In genomic region chrX:39652336-39652735, GRCh38 we compare ENCODE assay signal across 8 cellular contexts.
DNase-seq lines count a peak whose midpoint lies in the region; ATAC-seq, FAIRE-seq and TF ChIP-seq lines count a peak whose summit lies in the region.

No MANE protein-coding gene starts in this region.

- peaks cover 0 to 8% (median 0%) of the 10 kb centered on the region in 4 donors for H3K4me1 ChIP-seq in tibial nerve
- H3K4me1 ChIP-seq in CD8-positive, alpha-beta memory T cell (ENCODE audit: insufficient read depth, low read length), result no peaks in the 10 kb centered on the region

- no peak for FAIRE-seq in GM12892 (lab: Jason Lieb, UNC)

- no peaks in the 10 kb centered on the region for H3K36me3 Mint-ChIP-seq in CD8-positive, alpha-beta memory T cell

- H3K36me3 ChIP-seq in tibial nerve, result no peaks in the 10 kb centered on the region
- H3K36me3 ChIP-seq in CD8-positive, alpha-beta memory T cell (ENCODE audit: insufficient read depth, low read length), result no peaks in the 10 kb centered on the region

- H3K27ac ChIP-seq in tibial nerve (no peak overlapping the region), coronary artery (no peak overlapping the region)
- H3K27ac ChIP-seq in CD8-positive, alpha-beta memory T cell (ENCODE audit: low read depth, low read length), result no peak overlapping the region

- H3K4me3 ChIP-seq in foreskin fibroblast (ENCODE audit: low read depth in 1 of 2, low read length in 2 of 2) (no peak overlapping the region), tibial nerve (no peak overlapping the region), coronary artery (no peak overlapping the region)
- no peak overlapping the region for H3K4me3 ChIP-seq in CD8-positive, alpha-beta memory T cell (ENCODE audit: low read length)

- ATAC-seq in SK-N-SH treated with all-trans-retinoic acid at 6 μM for 48 hours (peak; percentile 56; the same call in 2 of the 3 replicates), GM21528 (IDR thresholded peaks at IDR 0.05; ENCODE audit: low FRiP score, unreplicated experiment) (no peak)

- no peaks in the 10 kb centered on the region for H3K9me3 Mint-ChIP-seq in CD8-positive, alpha-beta memory T cell

- DNase-seq in AG08396 (ENCODE audit: low spot score), result peak; percentile 37
- peak; percentile 30 for DNase-seq in GM12892 (ENCODE audit: insufficient read length)
- peak in 1 of 2 donors; percentile 49 for DNase-seq in foreskin fibroblast
- peak in 1 of 2 donors; percentile 7 for DNase-seq in tibial nerve (ENCODE audit: low spot score in 2 of 2)
- no peak for DNase-seq in CD8-positive, alpha-beta memory T cell
- DNase-seq in coronary artery (ENCODE audit: low spot score), result no peak

- no peak overlapping the region for H3K4me3 Mint-ChIP-seq in CD8-positive, alpha-beta memory T cell

- no peaks in the 10 kb centered on the region for H3K9me3 ChIP-seq in tibial nerve
- no peaks in the 10 kb centered on the region for H3K9me3 ChIP-seq in CD8-positive, alpha-beta memory T cell (ENCODE audit: low read length)

- no peak for TF ChIP-seq EP300 in tibial nerve (IDR thresholded peaks at IDR 0.05)

- H3K27ac Mint-ChIP-seq in CD8-positive, alpha-beta memory T cell, result no peak overlapping the region

- POLR2A ChIA-PET in CD8-positive, alpha-beta memory T cell (lab: Charles Lee), result no interaction called here

- H3K4me1 Mint-ChIP-seq in CD8-positive, alpha-beta memory T cell, result peaks cover 0 to 2% (median 0%) of the 10 kb centered on the region in 3 donors

- peaks cover 0 to 9% of the 10 kb centered on the region in 2 donors for H3K27me3 ChIP-seq in tibial nerve
- no peaks in the 10 kb centered on the region for H3K27me3 ChIP-seq in CD8-positive, alpha-beta memory T cell (ENCODE audit: insufficient read depth, low read length, poor library complexity, severe bottlenecking)

- TF ChIP-seq CTCF in foreskin fibroblast (IDR thresholded peaks at IDR 0.05; ENCODE audit: low read depth, low read length), result peak; percentile 39
- TF ChIP-seq CTCF in tibial nerve (IDR thresholded peaks at IDR 0.05), result peak in 4 of 5 experiments; percentile 8 to 28 (median 18)
- TF ChIP-seq CTCF in coronary artery (IDR thresholded peaks at IDR 0.05), result no peak

- CTCF ChIA-PET in CD8-positive, alpha-beta memory T cell (lab: Charles Lee), result no interaction called here

- TF ChIP-seq POLR2A in GM12892 (IDR thresholded peaks at IDR 0.05; ENCODE audit: low read depth, low read length), result no peak
- TF ChIP-seq POLR2A in tibial nerve (IDR thresholded peaks at IDR 0.05), result no peak

- 71 to 72% methylated on average over 5 of the region's 5 CpGs for WGBS in tibial nerve, 2 donors

- H3K27me3 Mint-ChIP-seq in CD8-positive, alpha-beta memory T cell, result peaks cover 10 to 27% of the 10 kb centered on the region in 2 donors

TF ChIP-seq in SK-N-SH treated with all-trans-retinoic acid at 6 μM for 48 hours, 23 proteins besides CTCF, POLR2A, EP300 and RAD21:
- no peak for TF ChIP-seq PPARA (CRISPR knock-in tag; IDR thresholded peaks at IDR 0.05; ENCODE audit: borderline replicate concordance)
- TF ChIP-seq TCF4 (CRISPR knock-in tag; IDR thresholded peaks at IDR 0.05; ENCODE audit: borderline replicate concordance), result no peak
- TF ChIP-seq, protein P1, sequence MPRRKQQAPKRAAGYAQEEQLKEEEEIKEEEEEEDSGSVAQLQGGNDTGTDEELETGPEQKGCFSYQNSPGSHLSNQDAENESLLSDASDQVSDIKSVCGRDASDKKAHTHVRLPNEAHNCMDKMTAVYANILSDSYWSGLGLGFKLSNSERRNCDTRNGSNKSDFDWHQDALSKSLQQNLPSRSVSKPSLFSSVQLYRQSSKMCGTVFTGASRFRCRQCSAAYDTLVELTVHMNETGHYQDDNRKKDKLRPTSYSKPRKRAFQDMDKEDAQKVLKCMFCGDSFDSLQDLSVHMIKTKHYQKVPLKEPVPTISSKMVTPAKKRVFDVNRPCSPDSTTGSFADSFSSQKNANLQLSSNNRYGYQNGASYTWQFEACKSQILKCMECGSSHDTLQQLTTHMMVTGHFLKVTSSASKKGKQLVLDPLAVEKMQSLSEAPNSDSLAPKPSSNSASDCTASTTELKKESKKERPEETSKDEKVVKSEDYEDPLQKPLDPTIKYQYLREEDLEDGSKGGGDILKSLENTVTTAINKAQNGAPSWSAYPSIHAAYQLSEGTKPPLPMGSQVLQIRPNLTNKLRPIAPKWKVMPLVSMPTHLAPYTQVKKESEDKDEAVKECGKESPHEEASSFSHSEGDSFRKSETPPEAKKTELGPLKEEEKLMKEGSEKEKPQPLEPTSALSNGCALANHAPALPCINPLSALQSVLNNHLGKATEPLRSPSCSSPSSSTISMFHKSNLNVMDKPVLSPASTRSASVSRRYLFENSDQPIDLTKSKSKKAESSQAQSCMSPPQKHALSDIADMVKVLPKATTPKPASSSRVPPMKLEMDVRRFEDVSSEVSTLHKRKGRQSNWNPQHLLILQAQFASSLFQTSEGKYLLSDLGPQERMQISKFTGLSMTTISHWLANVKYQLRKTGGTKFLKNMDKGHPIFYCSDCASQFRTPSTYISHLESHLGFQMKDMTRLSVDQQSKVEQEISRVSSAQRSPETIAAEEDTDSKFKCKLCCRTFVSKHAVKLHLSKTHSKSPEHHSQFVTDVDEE (CRISPR knock-in tag; IDR thresholded peaks at IDR 0.05), result no peak
- no peak for TF ChIP-seq RARB (CRISPR knock-in tag; IDR thresholded peaks at IDR 0.05)
- no peak for TF ChIP-seq CSDC2 (CRISPR knock-in tag; IDR thresholded peaks at IDR 0.05)
- no peak for TF ChIP-seq ZNF565 (CRISPR knock-in tag; conservative IDR thresholded peaks at IDR 0.05; ENCODE audit: low read depth)
- TF ChIP-seq BACH2 (CRISPR knock-in tag; IDR thresholded peaks at IDR 0.05; ENCODE audit: borderline replicate concordance), result no peak
- no peak for TF ChIP-seq CSRNP3 (CRISPR knock-in tag; IDR thresholded peaks at IDR 0.05)
- TF ChIP-seq ZNF8 (CRISPR knock-in tag; IDR thresholded peaks at IDR 0.05), result no peak
- no peak for TF ChIP-seq ZFP30 (CRISPR knock-in tag; IDR thresholded peaks at IDR 0.05)
- TF ChIP-seq ESRRG (CRISPR knock-in tag; IDR thresholded peaks at IDR 0.05), result no peak
- TF ChIP-seq, protein P2, sequence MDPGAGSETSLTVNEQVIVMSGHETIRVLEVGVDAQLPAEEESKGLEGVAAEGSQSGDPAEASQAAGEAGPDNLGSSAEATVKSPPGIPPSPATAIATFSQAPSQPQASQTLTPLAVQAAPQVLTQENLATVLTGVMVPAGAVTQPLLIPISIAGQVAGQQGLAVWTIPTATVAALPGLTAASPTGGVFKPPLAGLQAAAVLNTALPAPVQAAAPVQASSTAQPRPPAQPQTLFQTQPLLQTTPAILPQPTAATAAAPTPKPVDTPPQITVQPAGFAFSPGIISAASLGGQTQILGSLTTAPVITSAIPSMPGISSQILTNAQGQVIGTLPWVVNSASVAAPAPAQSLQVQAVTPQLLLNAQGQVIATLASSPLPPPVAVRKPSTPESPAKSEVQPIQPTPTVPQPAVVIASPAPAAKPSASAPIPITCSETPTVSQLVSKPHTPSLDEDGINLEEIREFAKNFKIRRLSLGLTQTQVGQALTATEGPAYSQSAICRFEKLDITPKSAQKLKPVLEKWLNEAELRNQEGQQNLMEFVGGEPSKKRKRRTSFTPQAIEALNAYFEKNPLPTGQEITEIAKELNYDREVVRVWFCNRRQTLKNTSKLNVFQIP (CRISPR knock-in tag; IDR thresholded peaks at IDR 0.05; ENCODE audit: borderline replicate concordance, low read depth), result no peak
- TF ChIP-seq PATZ1 (CRISPR knock-in tag; IDR thresholded peaks at IDR 0.05; ENCODE audit: borderline replicate concordance), result no peak
- TF ChIP-seq TOX (CRISPR knock-in tag; IDR thresholded peaks at IDR 0.05; ENCODE audit: borderline replicate concordance), result no peak
- no peak for TF ChIP-seq ZFP3 (CRISPR knock-in tag; IDR thresholded peaks at IDR 0.05)
- TF ChIP-seq, protein P3, sequence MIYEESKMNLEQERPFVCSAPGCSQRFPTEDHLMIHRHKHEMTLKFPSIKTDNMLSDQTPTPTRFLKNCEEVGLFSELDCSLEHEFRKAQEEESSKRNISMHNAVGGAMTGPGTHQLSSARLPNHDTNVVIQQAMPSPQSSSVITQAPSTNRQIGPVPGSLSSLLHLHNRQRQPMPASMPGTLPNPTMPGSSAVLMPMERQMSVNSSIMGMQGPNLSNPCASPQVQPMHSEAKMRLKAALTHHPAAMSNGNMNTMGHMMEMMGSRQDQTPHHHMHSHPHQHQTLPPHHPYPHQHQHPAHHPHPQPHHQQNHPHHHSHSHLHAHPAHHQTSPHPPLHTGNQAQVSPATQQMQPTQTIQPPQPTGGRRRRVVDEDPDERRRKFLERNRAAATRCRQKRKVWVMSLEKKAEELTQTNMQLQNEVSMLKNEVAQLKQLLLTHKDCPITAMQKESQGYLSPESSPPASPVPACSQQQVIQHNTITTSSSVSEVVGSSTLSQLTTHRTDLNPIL (CRISPR knock-in tag; IDR thresholded peaks at IDR 0.05; ENCODE audit: low read depth), result no peak

Comparison
In these comparisons a context has a peak if more than half of its experiments do, and no peak if none do; other contexts are left out.
1. DNase-seq: peak in AG08396 (single experiment) and GM12892 (single experiment); none in CD8-positive, alpha-beta memory T cell (0 of 5) and coronary artery (single experiment).